Comparison of ENCODE assay signal across 1 cellular context in the genomic region with DNA sequence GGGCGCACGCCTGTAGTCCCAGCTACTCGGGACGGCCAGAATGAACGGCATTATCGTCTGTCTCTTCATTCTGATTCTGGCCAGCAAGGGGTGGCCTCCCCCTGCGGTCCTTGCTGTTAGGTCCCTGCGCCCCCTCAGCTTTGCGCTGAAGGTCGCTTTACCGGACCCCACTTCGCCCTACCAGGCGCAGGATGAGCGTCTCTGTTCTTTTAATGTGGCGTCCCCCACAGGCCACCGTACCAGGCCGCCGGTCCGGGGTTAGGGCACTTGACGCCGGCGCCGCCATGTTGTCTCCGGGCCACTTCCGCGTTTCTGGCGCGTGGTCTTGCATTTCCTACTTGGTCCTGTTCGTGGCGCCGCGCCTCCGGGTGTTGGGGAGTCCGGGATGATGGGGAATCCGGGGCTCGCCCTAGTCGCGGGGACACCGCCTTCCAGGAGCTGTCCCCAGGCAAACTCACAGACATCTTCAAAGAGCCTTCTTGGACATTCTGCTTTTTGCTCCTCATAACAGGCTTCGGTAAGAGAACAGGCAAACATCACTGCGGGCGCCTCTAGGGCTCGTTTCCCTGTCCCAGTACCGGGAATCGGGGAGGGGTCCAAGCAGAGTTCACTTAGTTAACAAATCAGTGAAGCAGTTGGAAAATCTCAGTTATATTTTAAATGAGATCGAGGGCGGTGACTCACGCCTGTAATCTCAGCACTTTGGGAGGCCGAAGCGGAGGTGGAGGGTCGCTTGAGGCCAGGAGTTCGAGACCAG.
TF ChIP-seq lines count a peak whose summit lies in the region.

No MANE protein-coding gene starts in this region.

TF ChIP-seq in K562, 482 proteins besides CTCF, POLR2A, EP300 and RAD21 (continued from another document and continues in another):
- TF ChIP-seq ZNF407 (IDR thresholded peaks at IDR 0.05; ENCODE audit: low read depth) (peak; percentile 97), SIN3A (IDR thresholded peaks at IDR 0.05; ENCODE audit: borderline replicate concordance in 2 of 2, control insufficient read depth in 1 of 2, low read depth in 2 of 2, low read length in 2 of 2) (peak; percentile 21 to 50; a peak in 2 of 4 replicates), AFF4 (CRISPR knock-in tag; IDR thresholded peaks at IDR 0.05) (peak; percentile 72; the same call in 1 of the 2 replicates), SPI1 (IDR thresholded peaks at IDR 0.05; ENCODE audit: borderline replicate concordance, low read depth, low read length) (peak; percentile 70; the same call in 1 of the 2 replicates), NEUROD1 (IDR thresholded peaks at IDR 0.05; ENCODE audit: borderline replicate concordance, low read depth, low read length, partially characterized antibody) (peak; percentile 49), SIX5 (IDR thresholded peaks at IDR 0.05; ENCODE audit: borderline replicate concordance in 1 of 2, insufficient read depth in 1 of 2, low read depth in 1 of 2, low read length in 2 of 2) (peak; percentile 55 to 72; a peak in 3 of 4 replicates), MYC (IDR thresholded peaks at IDR 0.05; ENCODE audit: low read depth, low read length) (peak; percentile 96), MYC (CRISPR knock-in tag; IDR thresholded peaks at IDR 0.05; ENCODE audit: borderline replicate concordance, low read depth) (no peak), PHF21A (IDR thresholded peaks at IDR 0.05; ENCODE audit: borderline replicate concordance, low read depth) (peak; percentile 66; the same call in 1 of the 2 replicates), FOXP4 (CRISPR knock-in tag; IDR thresholded peaks at IDR 0.05; ENCODE audit: borderline replicate concordance) (peak; percentile 78; the same call in 1 of the 2 replicates), KLF16 (IDR thresholded peaks at IDR 0.05) (peak; percentile 73), LCOR (CRISPR knock-in tag; IDR thresholded peaks at IDR 0.05) (peak; percentile 72), CREM (IDR thresholded peaks at IDR 0.05; ENCODE audit: low read depth) (peak; percentile 73; the same call in 1 of the 2 replicates), JUN (IDR thresholded peaks at IDR 0.05; ENCODE audit: borderline replicate concordance, low read depth, low read length) (no peak), JUN (CRISPR knock-in tag; IDR thresholded peaks at IDR 0.05; ENCODE audit: borderline replicate concordance) (no peak), REST (CRISPR knock-in tag; IDR thresholded peaks at IDR 0.05; ENCODE audit: low read depth) (no peak), GTF2A2 (tag; IDR thresholded peaks at IDR 0.05) (no peak), TARDBP (IDR thresholded peaks at IDR 0.05) (peak; percentile 76; the same call in 1 of the 2 replicates), KDM4B (IDR thresholded peaks at IDR 0.05; ENCODE audit: borderline replicate concordance in 2 of 2, low read depth in 1 of 2) (peak in 1 of 2 experiments; percentile 40; a peak in 1 of 4 replicates), ID3 (CRISPR knock-in tag; IDR thresholded peaks at IDR 0.05) (no peak), ID3 (tag; IDR thresholded peaks at IDR 0.05) (peak; percentile 91), ATF1 (CRISPR knock-in tag; IDR thresholded peaks at IDR 0.05) (no peak), ATF1 (tag; IDR thresholded peaks at IDR 0.05) (peak; percentile 74), KDM1A (IDR thresholded peaks at IDR 0.05) (peak; percentile 96 to 97)
- TF ChIP-seq, protein P1, sequence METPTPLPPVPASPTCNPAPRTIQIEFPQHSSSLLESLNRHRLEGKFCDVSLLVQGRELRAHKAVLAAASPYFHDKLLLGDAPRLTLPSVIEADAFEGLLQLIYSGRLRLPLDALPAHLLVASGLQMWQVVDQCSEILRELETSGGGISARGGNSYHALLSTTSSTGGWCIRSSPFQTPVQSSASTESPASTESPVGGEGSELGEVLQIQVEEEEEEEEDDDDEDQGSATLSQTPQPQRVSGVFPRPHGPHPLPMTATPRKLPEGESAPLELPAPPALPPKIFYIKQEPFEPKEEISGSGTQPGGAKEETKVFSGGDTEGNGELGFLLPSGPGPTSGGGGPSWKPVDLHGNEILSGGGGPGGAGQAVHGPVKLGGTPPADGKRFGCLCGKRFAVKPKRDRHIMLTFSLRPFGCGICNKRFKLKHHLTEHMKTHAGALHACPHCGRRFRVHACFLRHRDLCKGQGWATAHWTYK (CRISPR knock-in tag; IDR thresholded peaks at IDR 0.05), result peak; percentile 57; the same call in 1 of the 2 replicates
- TF ChIP-seq, protein P2, sequence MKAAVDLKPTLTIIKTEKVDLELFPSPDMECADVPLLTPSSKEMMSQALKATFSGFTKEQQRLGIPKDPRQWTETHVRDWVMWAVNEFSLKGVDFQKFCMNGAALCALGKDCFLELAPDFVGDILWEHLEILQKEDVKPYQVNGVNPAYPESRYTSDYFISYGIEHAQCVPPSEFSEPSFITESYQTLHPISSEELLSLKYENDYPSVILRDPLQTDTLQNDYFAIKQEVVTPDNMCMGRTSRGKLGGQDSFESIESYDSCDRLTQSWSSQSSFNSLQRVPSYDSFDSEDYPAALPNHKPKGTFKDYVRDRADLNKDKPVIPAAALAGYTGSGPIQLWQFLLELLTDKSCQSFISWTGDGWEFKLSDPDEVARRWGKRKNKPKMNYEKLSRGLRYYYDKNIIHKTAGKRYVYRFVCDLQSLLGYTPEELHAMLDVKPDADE (conservative IDR thresholded peaks at IDR 0.05; ENCODE audit: control insufficient read depth, low read depth, low read length), result peak; percentile 74; the same call in 1 of the 2 replicates
- TF ChIP-seq, protein P3, sequence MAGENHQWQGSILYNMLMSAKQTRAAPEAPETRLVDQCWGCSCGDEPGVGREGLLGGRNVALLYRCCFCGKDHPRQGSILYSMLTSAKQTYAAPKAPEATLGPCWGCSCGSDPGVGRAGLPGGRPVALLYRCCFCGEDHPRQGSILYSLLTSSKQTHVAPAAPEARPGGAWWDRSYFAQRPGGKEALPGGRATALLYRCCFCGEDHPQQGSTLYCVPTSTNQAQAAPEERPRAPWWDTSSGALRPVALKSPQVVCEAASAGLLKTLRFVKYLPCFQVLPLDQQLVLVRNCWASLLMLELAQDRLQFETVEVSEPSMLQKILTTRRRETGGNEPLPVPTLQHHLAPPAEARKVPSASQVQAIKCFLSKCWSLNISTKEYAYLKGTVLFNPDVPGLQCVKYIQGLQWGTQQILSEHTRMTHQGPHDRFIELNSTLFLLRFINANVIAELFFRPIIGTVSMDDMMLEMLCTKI (IDR thresholded peaks at IDR 0.05; ENCODE audit: partially characterized antibody), result no peak
